In genomic region chr2:99512081-99512480, GRCh38 we compare ENCODE assay signal across 15 cellular contexts.
"Had no signal": no experiment of that assay in that cellular context is flagged by ENCODE, and none has a peak within 500 bp of the region (broad histone marks: within the 10 kb centered on the region; RNA-seq: fewer than 3 reads in every experiment).

No MANE protein-coding gene starts in this region.

- H3K36me3 ChIP-seq: ascending aorta, colonic mucosa, thyroid gland, vagina had no signal

- ATAC-seq: activated CD4-positive, alpha-beta T cell treated with anti-CD3 and anti-CD28 coated beads for 36 hours; activated CD8-positive, alpha-beta T cell treated with anti-CD3 and anti-CD28 coated beads, Interleukin-2, amount 10 ng/mL, durations not matched to agents 7 days and 5 days; activated naive CD8-positive, alpha-beta T cell treated with anti-CD3 and anti-CD28 coated beads, Interleukin-2, amount 50 U/mL, for 24 hours; stimulated activated effector memory CD8-positive, alpha-beta T cell treated with anti-CD3 and anti-CD28 coated beads, Interleukin-12 subunit alpha, Interleukin-12 subunit beta, amount 100 ng/mL, for 72 hours; T-cell had no signal

- H3K36me3 Mint-ChIP-seq: stimulated activated effector memory CD8-positive, alpha-beta T cell treated with anti-CD3 and anti-CD28 coated beads, Interleukin-12 subunit alpha, Interleukin-12 subunit beta, amount 100 ng/mL, for 72 hours; T-cell had no signal

- H3K27ac ChIP-seq: ascending aorta, colonic mucosa, thyroid gland, vagina, VCaP had no signal

- H3K27me3 ChIP-seq: ascending aorta, colonic mucosa, thyroid gland, vagina had no signal

- H3K4me2 ChIP-seq: smooth muscle cell had no signal

- DNase-seq: activated CD4-positive, alpha-beta T cell treated with anti-CD3 and anti-CD28 coated beads for 36 hours; activated CD8-positive, alpha-beta memory T cell treated with anti-CD3 and anti-CD28 coated beads, Interleukin-2, amount 50 U/mL, for 48 hours; activated CD8-positive, alpha-beta T cell treated with anti-CD3 and anti-CD28 coated beads, Interleukin-2, amount 10 ng/mL, durations not matched to agents 7 days and 5 days; activated naive CD4-positive, alpha-beta T cell treated with Interleukin-2 at 50 U/mL for 16 hours; activated naive CD8-positive, alpha-beta T cell treated with anti-CD3 and anti-CD28 coated beads, Interleukin-2, amount 50 U/mL, for 24 hours; colonic mucosa; effector CD4-positive, alpha-beta T cell; mesendoderm; T-cell; thyroid gland had no signal

- H3K4me3 ChIP-seq: ascending aorta, colonic mucosa, smooth muscle cell, thyroid gland, vagina had no signal

- H3K4me1 ChIP-seq: colonic mucosa, thyroid gland, vagina had no signal

- H3K9me3 Mint-ChIP-seq: activated naive CD8-positive, alpha-beta T cell treated with anti-CD3 and anti-CD28 coated beads, Interleukin-2, amount 50 U/mL, for 24 hours; stimulated activated effector memory CD8-positive, alpha-beta T cell treated with anti-CD3 and anti-CD28 coated beads, Interleukin-12 subunit alpha, Interleukin-12 subunit beta, amount 100 ng/mL, for 72 hours; T-cell had no signal

- H3K9me3 ChIP-seq: ascending aorta, colonic mucosa, thyroid gland, vagina had no signal

- H3K4me1 Mint-ChIP-seq: activated CD4-positive, alpha-beta T cell treated with anti-CD3 and anti-CD28 coated beads for 36 hours; activated naive CD8-positive, alpha-beta T cell treated with anti-CD3 and anti-CD28 coated beads, Interleukin-2, amount 50 U/mL, for 24 hours; stimulated activated effector memory CD8-positive, alpha-beta T cell treated with anti-CD3 and anti-CD28 coated beads, Interleukin-12 subunit alpha, Interleukin-12 subunit beta, amount 100 ng/mL, for 72 hours; T-cell had no signal

- H3K4me3 Mint-ChIP-seq: activated CD4-positive, alpha-beta T cell treated with anti-CD3 and anti-CD28 coated beads for 36 hours; activated CD8-positive, alpha-beta T cell treated with anti-CD3 and anti-CD28 coated beads, Interleukin-2, amount 10 ng/mL, durations not matched to agents 7 days and 5 days; activated naive CD8-positive, alpha-beta T cell treated with anti-CD3 and anti-CD28 coated beads, Interleukin-2, amount 50 U/mL, for 24 hours; stimulated activated effector memory CD8-positive, alpha-beta T cell treated with anti-CD3 and anti-CD28 coated beads, Interleukin-12 subunit alpha, Interleukin-12 subunit beta, amount 100 ng/mL, for 72 hours; T-cell had no signal

- H3K27ac Mint-ChIP-seq: activated CD4-positive, alpha-beta T cell treated with anti-CD3 and anti-CD28 coated beads for 36 hours; activated CD8-positive, alpha-beta T cell treated with anti-CD3 and anti-CD28 coated beads, Interleukin-2, amount 10 ng/mL, durations not matched to agents 7 days and 5 days; activated naive CD8-positive, alpha-beta T cell treated with anti-CD3 and anti-CD28 coated beads, Interleukin-2, amount 50 U/mL, for 24 hours; stimulated activated effector memory CD8-positive, alpha-beta T cell treated with anti-CD3 and anti-CD28 coated beads, Interleukin-12 subunit alpha, Interleukin-12 subunit beta, amount 100 ng/mL, for 72 hours; T-cell had no signal
